9 cellular contexts compared by ENCODE assay signal in genomic region chr5:173327948-173328895, GRCh38. TPM values are rescaled to one million over a fixed set of nuclear protein-coding genes. Genes with fewer than 3 reads are reported as not detected.
DNase-seq lines count a peak whose midpoint lies in the region; FAIRE-seq and TF ChIP-seq lines count a peak whose summit lies in the region.
"Had no signal": no experiment of that assay in that cellular context is flagged by ENCODE, and none has a peak within 500 bp of the region (broad histone marks: within the 10 kb centered on the region; RNA-seq: fewer than 3 reads in every experiment).

Gene STC2, minus strand, starts transcription at chr5:173328414. Its CDS starts 221 bp downstream, at chr5:173328193.

- peaks cover 59% of the 10 kb centered on the region for H3K4me1 Mint-ChIP-seq in T-helper 1 cell treated with Interleukin-12 subunit alpha and Interleukin-12 subunit beta and Interleukin-4 antibody, amounts not matched to agents 30 μg/mL and 1 μg/mL, for 36 hours (ENCODE audit: low read depth)

- POLR2A ChIA-PET in GM10248 (lab: Yijun Ruan, JAX): interaction anchor here (0.6 to 1.4 kb wide), 2 partner anchors 9 kb away, joined by 3 read pairs; no protein-coding TSS in a partner anchor

- 0 to 1% methylated on average over 52 to 72 of the region's 74 CpGs for WGBS in mesodermal cell (ENCODE audit: insufficient coverage in 2 of 2), 2 experiments

- H3K27me3 ChIP-seq in MG63 (no peaks in the 10 kb centered on the region), subcutaneous abdominal adipose tissue (ENCODE audit: control insufficient read depth in 5 of 5, insufficient read depth in 4 of 5, low read length in 5 of 5) (peaks cover 0 to 26% (median 19%) of the 10 kb centered on the region in 5 donors)

- H3K4me1 ChIP-seq in mesodermal cell (ENCODE audit: control insufficient read depth, insufficient read depth, low read length, poor library complexity, severe bottlenecking) (peaks cover 15% of the 10 kb centered on the region), subcutaneous abdominal adipose tissue (ENCODE audit: control insufficient read depth in 5 of 5, insufficient read depth in 5 of 5, low read length in 5 of 5) (peaks cover 11 to 63% (median 54%) of the 10 kb centered on the region in 5 donors)

- H3K9ac ChIP-seq in subcutaneous abdominal adipose tissue (ENCODE audit: low read length in 5 of 5): peak within 1 kb of the TSS in 1 of 5 donors; percentile 44

- H3K9me3 ChIP-seq in MG63 (no peaks in the 10 kb centered on the region), mesodermal cell (ENCODE audit: control insufficient read depth, low read length) (no peaks in the 10 kb centered on the region), subcutaneous abdominal adipose tissue (ENCODE audit: control insufficient read depth in 5 of 5, low read length in 5 of 5) (no peaks in the 10 kb centered on the region)

- H3K27ac ChIP-seq in mesodermal cell (ENCODE audit: low read depth, low read length, severe bottlenecking): peak within 1 kb of the TSS; percentile 57
- no peak within 1 kb of the TSS for H3K27ac ChIP-seq in subcutaneous abdominal adipose tissue (ENCODE audit: low read depth, low read length)

- H3K27me3 Mint-ChIP-seq in T-helper 1 cell treated with Interleukin-12 subunit alpha and Interleukin-12 subunit beta and Interleukin-4 antibody, amounts not matched to agents 30 μg/mL and 1 μg/mL, for 36 hours (ENCODE audit: low read depth): no peaks in the 10 kb centered on the region

- H3K4me3 Mint-ChIP-seq in T-helper 1 cell treated with Interleukin-12 subunit alpha and Interleukin-12 subunit beta and Interleukin-4 antibody, amounts not matched to agents 30 μg/mL and 1 μg/mL, for 36 hours: peak within 1 kb of the TSS; percentile 97

- H3K4me3 ChIP-seq in MG63: peak within 1 kb of the TSS; percentile 93
- peak within 1 kb of the TSS; percentile 64 for H3K4me3 ChIP-seq in mesodermal cell (ENCODE audit: extremely low read depth, insufficient read depth, low read length, poor library complexity, severe bottlenecking)
- H3K4me3 ChIP-seq in subcutaneous abdominal adipose tissue (ENCODE audit: low read depth in 1 of 5, low read length in 5 of 5): peak within 1 kb of the TSS; percentile 53 to 70 (median 65)

- peak within 1 kb of the TSS; percentile 92 for H3K27ac Mint-ChIP-seq in T-helper 1 cell treated with Interleukin-12 subunit alpha and Interleukin-12 subunit beta and Interleukin-4 antibody, amounts not matched to agents 30 μg/mL and 1 μg/mL, for 36 hours

- no peaks in the 10 kb centered on the region for H3K9me3 Mint-ChIP-seq in T-helper 1 cell treated with Interleukin-12 subunit alpha and Interleukin-12 subunit beta and Interleukin-4 antibody, amounts not matched to agents 30 μg/mL and 1 μg/mL, for 36 hours

- FAIRE-seq in H54 (lab: Jason Lieb, UNC): no peak
- FAIRE-seq: endometrium had no signal

- CTCF ChIA-PET in GM10248 (lab: Yijun Ruan, JAX): interaction anchor here (1.2 to 9.8 kb wide), 5 partner anchors 10 to 614 kb away, joined by 4 to 210 read pairs (median 4); partner anchors contain the start of gene ATP6V0E1

- no peak for TF ChIP-seq CTCF in GM10248 (IDR thresholded peaks at IDR 0.05; ENCODE audit: control extremely low read depth, extremely low read depth, low read depth, missing control alignments)

- DNase-seq in GM10248 (ENCODE audit: extremely low spot score): peak; percentile 92
- DNase-seq in H54 (ENCODE audit: insufficient read length, low spot score): peak; percentile 68
- DNase-seq in MG63: peak; percentile 99
- DNase-seq in epidermal melanocyte (ENCODE audit: insufficient read length, low spot score): peak; percentile 53
- DNase-seq in germinal center (ENCODE audit: low spot score): no peak

- H3K36me3 ChIP-seq in MG63 (peaks cover 47% of the 10 kb centered on the region), mesodermal cell (ENCODE audit: control insufficient read depth, insufficient read depth, low read length) (peaks cover 26% of the 10 kb centered on the region), subcutaneous abdominal adipose tissue (ENCODE audit: control insufficient read depth in 5 of 5, insufficient read depth in 5 of 5, low read length in 5 of 5) (no peaks in the 10 kb centered on the region)

- H3K36me3 Mint-ChIP-seq in T-helper 1 cell treated with Interleukin-12 subunit alpha and Interleukin-12 subunit beta and Interleukin-4 antibody, amounts not matched to agents 30 μg/mL and 1 μg/mL, for 36 hours (ENCODE audit: low read depth): peaks cover 22% of the 10 kb centered on the region

- peak; percentile 66 for TF ChIP-seq POLR2A in H54 (IDR thresholded peaks at IDR 0.05; ENCODE audit: low read depth, low read length)

RNA-seq across cellular contexts. Expression of gene STC2, which starts in this region (rescaled TPM):
- total RNA-seq in MG63 (2014; rRNA removed; shearing (Covaris generic); ENCODE audit: low replicate concordance): 65.2 and 103 TPM in 2 replicates
- 17.1 TPM for polyA plus RNA-seq in mesodermal cell (2013, experiment 1 of 2)
- 17.3 TPM for polyA plus RNA-seq in mesodermal cell (2013, experiment 2 of 2)
